1 cellular context compared by ENCODE assay signal in genomic region chr3:197183582-197183981, GRCh38.
TF ChIP-seq lines count a peak whose summit lies in the region.

No MANE protein-coding gene starts in this region.

TF ChIP-seq in HEK293, 187 proteins besides CTCF, POLR2A, EP300 and RAD21 (continued from another document):
- TF ChIP-seq ZBTB44 (tag by site-specific recombination; IDR thresholded peaks at IDR 0.05) = 0 out of 2 replicates have a peak, but pooled peaks have one; percentile 24
- no peak for TF ChIP-seq ZNF518A (tag by site-specific recombination; conservative IDR thresholded peaks at IDR 0.05; ENCODE audit: low read depth)
- peak; percentile 34; the same call in 1 of the 2 replicates for TF ChIP-seq ZIC2 (tag by site-specific recombination; IDR thresholded peaks at IDR 0.05)
- peak; percentile 83 for TF ChIP-seq SCRT2 (tag by site-specific recombination; IDR thresholded peaks at IDR 0.05)
- TF ChIP-seq TSHZ1 (tag by site-specific recombination; IDR thresholded peaks at IDR 0.05; ENCODE audit: borderline replicate concordance) = no peak
- TF ChIP-seq ZNF747 (tag by site-specific recombination; IDR thresholded peaks at IDR 0.05) = no peak
- no peak for TF ChIP-seq ZNF510 (tag by site-specific recombination; IDR thresholded peaks at IDR 0.05; ENCODE audit: insufficient replicate concordance)
- TF ChIP-seq, protein P1, sequence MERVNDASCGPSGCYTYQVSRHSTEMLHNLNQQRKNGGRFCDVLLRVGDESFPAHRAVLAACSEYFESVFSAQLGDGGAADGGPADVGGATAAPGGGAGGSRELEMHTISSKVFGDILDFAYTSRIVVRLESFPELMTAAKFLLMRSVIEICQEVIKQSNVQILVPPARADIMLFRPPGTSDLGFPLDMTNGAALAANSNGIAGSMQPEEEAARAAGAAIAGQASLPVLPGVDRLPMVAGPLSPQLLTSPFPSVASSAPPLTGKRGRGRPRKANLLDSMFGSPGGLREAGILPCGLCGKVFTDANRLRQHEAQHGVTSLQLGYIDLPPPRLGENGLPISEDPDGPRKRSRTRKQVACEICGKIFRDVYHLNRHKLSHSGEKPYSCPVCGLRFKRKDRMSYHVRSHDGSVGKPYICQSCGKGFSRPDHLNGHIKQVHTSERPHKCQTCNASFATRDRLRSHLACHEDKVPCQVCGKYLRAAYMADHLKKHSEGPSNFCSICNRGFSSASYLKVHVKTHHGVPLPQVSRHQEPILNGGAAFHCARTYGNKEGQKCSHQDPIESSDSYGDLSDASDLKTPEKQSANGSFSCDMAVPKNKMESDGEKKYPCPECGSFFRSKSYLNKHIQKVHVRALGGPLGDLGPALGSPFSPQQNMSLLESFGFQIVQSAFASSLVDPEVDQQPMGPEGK (tag by site-specific recombination; IDR thresholded peaks at IDR 0.05) = no peak
- no peak for TF ChIP-seq ZFP37 (tag by site-specific recombination; IDR thresholded peaks at IDR 0.05)
- no peak for TF ChIP-seq ZSCAN30 (tag by site-specific recombination; IDR thresholded peaks at IDR 0.05)
- no peak for TF ChIP-seq ZNF76 (tag by site-specific recombination; IDR thresholded peaks at IDR 0.05; ENCODE audit: borderline replicate concordance, low read depth)
- TF ChIP-seq TRIM28 (IDR thresholded peaks at IDR 0.05; ENCODE audit: borderline replicate concordance, low read length) = 0 out of 2 replicates have a peak, but pooled peaks have one; percentile 16
- no peak for TF ChIP-seq ZNF391 (tag by site-specific recombination; IDR thresholded peaks at IDR 0.05; ENCODE audit: borderline replicate concordance, low read depth)
TF ChIP-seq in HEK293: peak in this region for 7.
